Comparison of ENCODE assay signal across 22 cellular contexts in the genomic region with DNA sequence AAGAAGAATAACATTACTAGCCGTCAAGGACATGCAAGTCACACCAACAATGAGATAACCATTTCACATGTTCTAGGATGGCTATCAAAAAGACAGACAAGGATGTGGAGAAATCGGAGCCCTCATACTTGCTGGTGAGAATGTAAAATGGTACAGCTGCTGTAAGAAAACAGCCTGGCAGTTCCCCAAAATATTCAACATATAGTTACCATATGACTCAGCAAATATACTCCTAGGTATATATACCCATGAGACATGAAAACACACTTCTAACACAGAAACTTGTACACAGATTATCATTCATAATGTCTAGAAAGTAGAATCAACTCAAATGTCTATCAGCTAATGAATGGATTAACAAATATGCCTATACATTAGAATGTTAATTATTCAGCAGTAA.
"Had no signal": no experiment of that assay in that cellular context is flagged by ENCODE, and none has a peak within 500 bp of the region (broad histone marks: within the 10 kb centered on the region; RNA-seq: fewer than 3 reads in every experiment).

No MANE protein-coding gene starts in this region.

- H3K27me3 ChIP-seq: esophagus muscularis mucosa, pancreas, right atrium auricular region, upper lobe of left lung had no signal

- H3K4me3 Mint-ChIP-seq: activated CD8-positive, alpha-beta T cell treated with anti-CD3 and anti-CD28 coated beads, Interleukin-2, amount 10 ng/mL, durations not matched to agents 7 days and 5 days; activated T-cell treated with anti-CD3 and anti-CD28 coated beads, Interleukin-2, amount 50 U/mL, for 24 hours; memory B cell; natural killer cell treated with Interleukin-12 subunit alpha and Interleukin-12 subunit beta and Interleukin-15 and Interleukin-18, amount 100 ng/mL, for 72 hours had no signal

- FAIRE-seq: frontal cortex, pancreas, TTC549 had no signal

- H3K27ac Mint-ChIP-seq: activated CD8-positive, alpha-beta T cell treated with anti-CD3 and anti-CD28 coated beads, Interleukin-2, amount 10 ng/mL, durations not matched to agents 7 days and 5 days; activated T-cell treated with anti-CD3 and anti-CD28 coated beads, Interleukin-2, amount 50 U/mL, for 24 hours; activated T-helper 2 cell treated with anti-CD3 and anti-CD28 coated beads, Interferon-gamma antibody, Interleukin-2, Interleukin-4, amounts not matched to agents 10 μg/mL and 5 μg/mL and 100 μg/mL, durations not matched to agents 14 hours and 24 hours and 36 hours; memory B cell; natural killer cell treated with Interleukin-12 subunit alpha and Interleukin-12 subunit beta and Interleukin-15 and Interleukin-18, amount 100 ng/mL, for 72 hours had no signal

- H3K9me3 ChIP-seq: esophagus muscularis mucosa, pancreas, psoas muscle, right atrium auricular region, upper lobe of left lung had no signal

- H3K4me1 ChIP-seq: pancreas, upper lobe of left lung had no signal

- H3K27ac ChIP-seq: coronary artery, esophagus muscularis mucosa, pancreas, psoas muscle, right atrium auricular region, upper lobe of left lung, WERI-Rb-1 had no signal

- H3K9me3 Mint-ChIP-seq: activated T-cell treated with anti-CD3 and anti-CD28 coated beads, Interleukin-2, amount 50 U/mL, for 24 hours; activated T-helper 2 cell treated with anti-CD3 and anti-CD28 coated beads, Interferon-gamma antibody, Interleukin-2, Interleukin-4, amounts not matched to agents 10 μg/mL and 5 μg/mL and 100 μg/mL, durations not matched to agents 14 hours and 24 hours and 36 hours; memory B cell; natural killer cell treated with Interleukin-12 subunit alpha and Interleukin-12 subunit beta and Interleukin-15 and Interleukin-18, amount 100 ng/mL, for 72 hours had no signal

- ATAC-seq: activated CD8-positive, alpha-beta T cell treated with anti-CD3 and anti-CD28 coated beads, Interleukin-2, amount 10 ng/mL, durations not matched to agents 7 days and 5 days; left ventricle myocardium superior; natural killer cell treated with Interleukin-12 subunit alpha and Interleukin-12 subunit beta and Interleukin-15 and Interleukin-18, amount 100 ng/mL, for 72 hours; pancreas; psoas muscle; stimulated activated naive CD8-positive, alpha-beta T cell treated with anti-CD3 and anti-CD28 coated beads, Interleukin-15, Interleukin-2, amounts not matched to agents 100 U/mL and 50 U/mL, for 24 hours had no signal

- H3K27me3 Mint-ChIP-seq: activated T-cell treated with anti-CD3 and anti-CD28 coated beads, Interleukin-2, amount 50 U/mL, for 24 hours; memory B cell; natural killer cell treated with Interleukin-12 subunit alpha and Interleukin-12 subunit beta and Interleukin-15 and Interleukin-18, amount 100 ng/mL, for 72 hours had no signal

- DNase-seq: activated CD4-positive, alpha-beta T cell treated with anti-CD3 and anti-CD28 coated beads, Interleukin-2, amount 50 U/mL, for 1 hour; activated CD4-positive, CD25-positive, alpha-beta regulatory T cell treated with anti-CD3 and anti-CD28 coated beads, Interleukin-2, amount 50 U/mL, for 72 hours; activated CD8-positive, alpha-beta T cell treated with anti-CD3 and anti-CD28 coated beads, Interleukin-2, amount 10 ng/mL, durations not matched to agents 7 days and 5 days; activated naive CD4-positive, alpha-beta T cell treated with Interleukin-2 at 50 U/mL for 16 hours; activated T-cell treated with anti-CD3 and anti-CD28 coated beads, Interleukin-2, amount 50 U/mL, for 24 hours; cerebellar nuclear complex; hypothalamus; left ventricle myocardium superior; pancreas; psoas muscle; stimulated activated CD4-positive, alpha-beta T cell treated with anti-CD3 and anti-CD28 coated beads, Interleukin-4, amount 100 ng/mL, for 4 hours; stimulated activated naive CD8-positive, alpha-beta T cell treated with anti-CD3 and anti-CD28 coated beads, Interleukin-15, Interleukin-2, amounts not matched to agents 100 U/mL and 50 U/mL, for 24 hours; upper lobe of left lung; WERI-Rb-1 had no signal

- H3K4me1 Mint-ChIP-seq: memory B cell had no signal

- H3K4me3 ChIP-seq: coronary artery, esophagus muscularis mucosa, pancreas, psoas muscle, right atrium auricular region, upper lobe of left lung had no signal
